ENCODE assay signal across 1 cellular context in genomic region chr19:50798943-50799851, GRCh38.
TF ChIP-seq lines count a peak whose summit lies in the region.

No MANE protein-coding gene starts in this region.

TF ChIP-seq in PFSK-1, 5 proteins besides CTCF, POLR2A, EP300 and RAD21 (continued from another document):
- TF ChIP-seq, protein P1, sequence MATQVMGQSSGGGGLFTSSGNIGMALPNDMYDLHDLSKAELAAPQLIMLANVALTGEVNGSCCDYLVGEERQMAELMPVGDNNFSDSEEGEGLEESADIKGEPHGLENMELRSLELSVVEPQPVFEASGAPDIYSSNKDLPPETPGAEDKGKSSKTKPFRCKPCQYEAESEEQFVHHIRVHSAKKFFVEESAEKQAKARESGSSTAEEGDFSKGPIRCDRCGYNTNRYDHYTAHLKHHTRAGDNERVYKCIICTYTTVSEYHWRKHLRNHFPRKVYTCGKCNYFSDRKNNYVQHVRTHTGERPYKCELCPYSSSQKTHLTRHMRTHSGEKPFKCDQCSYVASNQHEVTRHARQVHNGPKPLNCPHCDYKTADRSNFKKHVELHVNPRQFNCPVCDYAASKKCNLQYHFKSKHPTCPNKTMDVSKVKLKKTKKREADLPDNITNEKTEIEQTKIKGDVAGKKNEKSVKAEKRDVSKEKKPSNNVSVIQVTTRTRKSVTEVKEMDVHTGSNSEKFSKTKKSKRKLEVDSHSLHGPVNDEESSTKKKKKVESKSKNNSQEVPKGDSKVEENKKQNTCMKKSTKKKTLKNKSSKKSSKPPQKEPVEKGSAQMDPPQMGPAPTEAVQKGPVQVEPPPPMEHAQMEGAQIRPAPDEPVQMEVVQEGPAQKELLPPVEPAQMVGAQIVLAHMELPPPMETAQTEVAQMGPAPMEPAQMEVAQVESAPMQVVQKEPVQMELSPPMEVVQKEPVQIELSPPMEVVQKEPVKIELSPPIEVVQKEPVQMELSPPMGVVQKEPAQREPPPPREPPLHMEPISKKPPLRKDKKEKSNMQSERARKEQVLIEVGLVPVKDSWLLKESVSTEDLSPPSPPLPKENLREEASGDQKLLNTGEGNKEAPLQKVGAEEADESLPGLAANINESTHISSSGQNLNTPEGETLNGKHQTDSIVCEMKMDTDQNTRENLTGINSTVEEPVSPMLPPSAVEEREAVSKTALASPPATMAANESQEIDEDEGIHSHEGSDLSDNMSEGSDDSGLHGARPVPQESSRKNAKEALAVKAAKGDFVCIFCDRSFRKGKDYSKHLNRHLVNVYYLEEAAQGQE (IDR thresholded peaks at IDR 0.05; ENCODE audit: insufficient read depth in 1 of 2, low read depth in 2 of 2, low read length in 2 of 2), result no peak
- TF ChIP-seq TAF1 (IDR thresholded peaks at IDR 0.05; ENCODE audit: borderline replicate concordance, insufficient read depth, low read length), result no peak
